In genomic region chr7:127413326-127413725, GRCh38 we compare ENCODE assay signal across 15 cellular contexts. TPM values are rescaled to one million over a fixed set of nuclear protein-coding genes. Genes with fewer than 3 reads are reported as not detected.
A peak's percentile ranks its signal among the peaks of the same experiment; 100 is the strongest.
DNase-seq lines count a peak whose midpoint lies in the region; ATAC-seq and TF ChIP-seq lines count a peak whose summit lies in the region.
"Had no signal": no experiment of that assay in that cellular context is flagged by ENCODE, and none has a peak within 500 bp of the region (broad histone marks: within the 10 kb centered on the region; RNA-seq: fewer than 3 reads in every experiment).

No MANE protein-coding gene starts in this region.

- CTCF ChIA-PET in activated CD4-positive, alpha-beta memory T cell treated with anti-CD3 and anti-CD28 coated beads, Interleukin-2, amount 10 ng/mL, durations not matched to agents 7 days and 5 days (lab: Charles Lee) = interaction anchor here (1.8 kb wide), 1 partner anchor 34 kb away, joined by 6 read pairs; no protein-coding TSS in a partner anchor
- CTCF ChIA-PET in activated CD4-positive, alpha-beta memory T cell treated with anti-CD3 and anti-CD28 coated beads for 36 hours (lab: Charles Lee) = no interaction called here
- CTCF ChIA-PET in GM10248 (lab: Yijun Ruan, JAX) = no interaction called here

- POLR2A ChIA-PET in activated CD4-positive, alpha-beta memory T cell treated with anti-CD3 and anti-CD28 coated beads, Interleukin-2, amount 10 ng/mL, durations not matched to agents 7 days and 5 days (lab: Charles Lee) = interaction anchor here (3.0 kb wide), 1 partner anchor 22 kb away, joined by 48 read pairs; the partner anchor contains the start of gene ZNF800
- POLR2A ChIA-PET in activated CD4-positive, alpha-beta memory T cell treated with anti-CD3 and anti-CD28 coated beads for 36 hours (lab: Charles Lee) = no interaction called here
- POLR2A ChIA-PET in GM10248 (lab: Yijun Ruan, JAX) = no interaction called here

- no peak overlapping the region for H3K4me3 Mint-ChIP-seq in activated CD4-positive, alpha-beta memory T cell treated with anti-CD3 and anti-CD28 coated beads, Interleukin-2, amount 10 ng/mL, durations not matched to agents 7 days and 5 days
- no peak overlapping the region for H3K4me3 Mint-ChIP-seq in activated CD4-positive, alpha-beta memory T cell treated with anti-CD3 and anti-CD28 coated beads for 36 hours
- H3K4me3 Mint-ChIP-seq in T-helper 17 cell (no peak overlapping the region), natural killer cell (no peak overlapping the region)

- peak overlapping the region; percentile 39 for H3K27ac ChIP-seq in KOPT-K1 (ENCODE audit: low read depth, low read length, poor library complexity, severe bottlenecking)
- H3K27ac ChIP-seq: cardiac muscle cell, pancreas, RWPE1, sigmoid colon had no signal

- DNase-seq in activated CD4-positive, alpha-beta memory T cell treated with anti-CD3 and anti-CD28 coated beads, Interleukin-2, amount 10 ng/mL, durations not matched to agents 7 days and 5 days = no peak
- DNase-seq in activated CD4-positive, alpha-beta memory T cell treated with anti-CD3 and anti-CD28 coated beads for 36 hours = no peak
- DNase-seq in T-helper 17 cell (no peak), natural killer cell (no peak), HAP-1 (ENCODE audit: low spot score in 2 of 2) (no peak), GM10248 (ENCODE audit: extremely low spot score) (no peak)
- DNase-seq: NCI-H1092 treated with DMSO at 0.1 percent for 48 hours, NCI-H2171, pancreas, sigmoid colon, SW 1271 had no signal

- no peaks in the 10 kb centered on the region for H3K36me3 ChIP-seq in KOPT-K1 (ENCODE audit: insufficient read depth, low read length)
- H3K36me3 ChIP-seq in HAP-1 (replicated peaks) = no peaks in the 10 kb centered on the region
- H3K36me3 ChIP-seq: cardiac muscle cell, pancreas, sigmoid colon had no signal

- H3K9me3 ChIP-seq in KOPT-K1 (ENCODE audit: insufficient read depth, low read length, poor library complexity, severe bottlenecking) (no peaks in the 10 kb centered on the region), T-helper 17 cell (ENCODE audit: control insufficient read depth, low read length, poor library complexity, severe bottlenecking) (no peaks in the 10 kb centered on the region), HAP-1 (no peaks in the 10 kb centered on the region; the same call in 1 of the 2 replicates)
- H3K9me3 ChIP-seq: pancreas, sigmoid colon had no signal

- no peak for ATAC-seq in T-helper 17 cell
- ATAC-seq in natural killer cell = no peak
- no peak for ATAC-seq in GM19023 (IDR thresholded peaks at IDR 0.05; ENCODE audit: unreplicated experiment)

- peaks cover 14% of the 10 kb centered on the region for H3K27me3 Mint-ChIP-seq in activated CD4-positive, alpha-beta memory T cell treated with anti-CD3 and anti-CD28 coated beads, Interleukin-2, amount 10 ng/mL, durations not matched to agents 7 days and 5 days
- no peaks in the 10 kb centered on the region for H3K27me3 Mint-ChIP-seq in activated CD4-positive, alpha-beta memory T cell treated with anti-CD3 and anti-CD28 coated beads for 36 hours
- H3K27me3 Mint-ChIP-seq in T-helper 17 cell = peaks cover 5% of the 10 kb centered on the region
- H3K27me3 Mint-ChIP-seq in natural killer cell (ENCODE audit: low read depth in 2 of 2) = no peaks in the 10 kb centered on the region

- no peaks in the 10 kb centered on the region for H3K27me3 ChIP-seq in HAP-1 (ENCODE audit: low read depth)
- H3K27me3 ChIP-seq: pancreas, sigmoid colon had no signal

- H3K9me3 Mint-ChIP-seq in activated CD4-positive, alpha-beta memory T cell treated with anti-CD3 and anti-CD28 coated beads, Interleukin-2, amount 10 ng/mL, durations not matched to agents 7 days and 5 days = no peaks in the 10 kb centered on the region
- H3K9me3 Mint-ChIP-seq in activated CD4-positive, alpha-beta memory T cell treated with anti-CD3 and anti-CD28 coated beads for 36 hours = no peaks in the 10 kb centered on the region
- H3K9me3 Mint-ChIP-seq in natural killer cell = peaks cover under 1% of the 10 kb centered on the region in 2 donors

- H3K36me3 Mint-ChIP-seq in activated CD4-positive, alpha-beta memory T cell treated with anti-CD3 and anti-CD28 coated beads, Interleukin-2, amount 10 ng/mL, durations not matched to agents 7 days and 5 days (ENCODE audit: low read depth) = peaks cover 2% of the 10 kb centered on the region
- H3K36me3 Mint-ChIP-seq in activated CD4-positive, alpha-beta memory T cell treated with anti-CD3 and anti-CD28 coated beads for 36 hours = no peaks in the 10 kb centered on the region
- H3K36me3 Mint-ChIP-seq in T-helper 17 cell (ENCODE audit: low read depth) (peaks cover 5% of the 10 kb centered on the region), natural killer cell (no peaks in the 10 kb centered on the region)

- TF ChIP-seq CTCF in natural killer cell (IDR thresholded peaks at IDR 0.05) (no peak), GM10248 (IDR thresholded peaks at IDR 0.05; ENCODE audit: control extremely low read depth, extremely low read depth, low read depth, missing control alignments) (no peak)

- intact Hi-C loops in activated CD4-positive, alpha-beta memory T cell treated with anti-CD3 and anti-CD28 coated beads for 36 hours (cut with micrococcal nuclease) = no loop called here
- intact Hi-C loops in natural killer cell (cut with micrococcal nuclease) = no loop called here

- H3K4me1 ChIP-seq in HAP-1 = no peaks in the 10 kb centered on the region
- H3K4me1 ChIP-seq: pancreas, sigmoid colon had no signal

- no peak overlapping the region for H3K4me3 ChIP-seq in HAP-1
- H3K4me3 ChIP-seq: cardiac muscle cell, pancreas, sigmoid colon had no signal

- H3K4me1 Mint-ChIP-seq in activated CD4-positive, alpha-beta memory T cell treated with anti-CD3 and anti-CD28 coated beads, Interleukin-2, amount 10 ng/mL, durations not matched to agents 7 days and 5 days = peaks cover 30% of the 10 kb centered on the region
- peaks cover 35% of the 10 kb centered on the region for H3K4me1 Mint-ChIP-seq in activated CD4-positive, alpha-beta memory T cell treated with anti-CD3 and anti-CD28 coated beads for 36 hours (ENCODE audit: low read depth)
- H3K4me1 Mint-ChIP-seq in T-helper 17 cell = peaks cover 27% of the 10 kb centered on the region
- H3K4me1 Mint-ChIP-seq in natural killer cell = peaks cover 41 to 42% of the 10 kb centered on the region in 2 donors

- H3K27ac Mint-ChIP-seq in activated CD4-positive, alpha-beta memory T cell treated with anti-CD3 and anti-CD28 coated beads, Interleukin-2, amount 10 ng/mL, durations not matched to agents 7 days and 5 days = peak overlapping the region; percentile 81
- H3K27ac Mint-ChIP-seq in activated CD4-positive, alpha-beta memory T cell treated with anti-CD3 and anti-CD28 coated beads for 36 hours = no peak overlapping the region
- H3K27ac Mint-ChIP-seq in T-helper 17 cell (peak overlapping the region; percentile 61), natural killer cell (peak overlapping the region; percentile 90 to 93)

- in situ Hi-C loops in HAP-1 (cut with MboI; ENCODE audit: low sequenced_read_pairs) = no loop called here

RNA-seq across cellular contexts. Expression of gene ZNF800, which starts 20.8 kb away (rescaled TPM):
- 10 to 100 TPM; 37.2 to 38.0 TPM for total RNA-seq in activated CD4-positive, alpha-beta memory T cell treated with anti-CD3 and anti-CD28 coated beads, Interleukin-2, amount 10 ng/mL, durations not matched to agents 7 days and 5 days
- total RNA-seq in activated CD4-positive, alpha-beta memory T cell treated with anti-CD3 and anti-CD28 coated beads for 36 hours = 10 to 100 TPM; 24.9 to 29.2 TPM
- total RNA-seq in T-helper 17 cell = 10 to 100 TPM; 67.2 to 70.1 TPM
- total RNA-seq in natural killer cell = 100 to 1,000 TPM in 2 of 3 donors, 10 to 100 TPM in 1; 93.3 to 107 (median 101) TPM
